ENCODE assay signal across 8 cellular contexts in the genomic region with DNA sequence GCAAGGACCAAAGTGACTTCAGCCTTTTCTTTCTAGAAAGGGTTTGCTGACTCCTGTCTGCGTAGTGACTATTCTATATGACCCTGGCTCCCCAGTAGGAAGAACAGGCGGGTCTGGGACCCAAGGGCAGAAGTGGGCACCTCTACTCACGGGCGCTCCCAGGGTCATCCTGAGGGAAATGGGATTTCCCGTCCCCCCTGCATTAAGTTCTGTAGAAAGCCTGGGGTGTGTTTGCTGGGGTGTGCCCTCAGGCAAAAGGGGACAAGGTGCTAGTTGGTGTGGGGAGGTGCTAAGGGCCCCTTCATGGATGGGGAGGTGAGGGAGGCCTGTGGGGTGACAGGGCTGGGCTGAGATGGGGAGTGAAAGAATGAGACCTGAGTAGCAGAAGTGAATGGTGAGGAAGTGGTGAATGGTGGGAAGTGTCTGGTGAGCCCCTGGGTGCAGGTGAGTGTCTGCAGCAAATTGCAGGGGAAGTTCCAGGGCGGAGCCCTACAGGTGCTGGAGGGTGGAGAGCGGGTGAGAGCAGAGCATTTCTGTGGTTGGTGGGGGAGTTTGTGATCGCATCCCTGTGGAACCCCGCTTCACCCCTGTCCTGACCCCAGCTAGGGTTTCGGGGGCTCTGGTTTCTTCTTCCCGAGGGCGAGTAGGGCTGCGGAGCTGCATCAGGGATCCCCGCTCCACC. TPM values are rescaled to one million over a fixed set of nuclear protein-coding genes. Genes with fewer than 3 reads are reported as not detected.
A peak's percentile ranks its signal among the peaks of the same experiment; 100 is the strongest.
DNase-seq lines count a peak whose midpoint lies in the region; ATAC-seq lines count a peak whose summit lies in the region.

No MANE protein-coding gene starts in this region.

- H3K27ac ChIP-seq in iPS-20b (ENCODE audit: low read length) (no peak overlapping the region), subcutaneous abdominal adipose tissue (ENCODE audit: low read depth, low read length) (no peak overlapping the region)

- ATAC-seq in activated CD4-positive, alpha-beta T cell treated with anti-CD3 and anti-CD28 coated beads for 36 hours: peak; percentile 10
- ATAC-seq in HG03354 (IDR thresholded peaks at IDR 0.05; ENCODE audit: poor library complexity, severe bottlenecking, unreplicated experiment) (peak; percentile 15), GM19328 (IDR thresholded peaks at IDR 0.05; ENCODE audit: unreplicated experiment) (no peak)
- peak; percentile 24 to 29 for ATAC-seq in activated T-cell treated with anti-CD3 and anti-CD28 coated beads, Interleukin-2, amount 50 U/mL, for 72 hours (replicated peaks in 1 of 2)

- POLR2A ChIA-PET in activated CD4-positive, alpha-beta T cell treated with anti-CD3 and anti-CD28 coated beads for 36 hours (lab: Charles Lee): interaction anchor here (0.6 kb wide), 1 partner anchor 68 kb away, joined by 3 read pairs; no protein-coding TSS in a partner anchor

- peaks cover 3% of the 10 kb centered on the region for H3K9me3 Mint-ChIP-seq in activated CD4-positive, alpha-beta T cell treated with anti-CD3 and anti-CD28 coated beads for 36 hours (ENCODE audit: low read depth)
- no peaks in the 10 kb centered on the region for H3K9me3 Mint-ChIP-seq in activated T-cell treated with anti-CD3 and anti-CD28 coated beads, Interleukin-2, amount 50 U/mL, for 72 hours

- H3K4me3 ChIP-seq in iPS-20b (ENCODE audit: low read length) (peak overlapping the region; percentile 82), subcutaneous abdominal adipose tissue (ENCODE audit: low read depth in 1 of 5, low read length in 5 of 5) (peak overlapping the region; percentile 22 to 75 (median 68))

- peak overlapping the region; percentile 43 for H3K27ac Mint-ChIP-seq in activated CD4-positive, alpha-beta T cell treated with anti-CD3 and anti-CD28 coated beads for 36 hours
- no peak overlapping the region for H3K27ac Mint-ChIP-seq in activated T-cell treated with anti-CD3 and anti-CD28 coated beads, Interleukin-2, amount 50 U/mL, for 72 hours

- H3K36me3 ChIP-seq in iPS-20b (ENCODE audit: insufficient read depth, low read depth, low read length): no peaks in the 10 kb centered on the region
- H3K36me3 ChIP-seq in subcutaneous abdominal adipose tissue (ENCODE audit: control insufficient read depth in 5 of 5, insufficient read depth in 5 of 5, low read length in 5 of 5): no peaks in the 10 kb centered on the region

- H3K4me3 Mint-ChIP-seq in activated CD4-positive, alpha-beta T cell treated with anti-CD3 and anti-CD28 coated beads for 36 hours: peak overlapping the region; percentile 75
- peak overlapping the region; percentile 89 to 94 for H3K4me3 Mint-ChIP-seq in activated T-cell treated with anti-CD3 and anti-CD28 coated beads, Interleukin-2, amount 50 U/mL, for 72 hours

- H3K4me1 Mint-ChIP-seq in activated CD4-positive, alpha-beta T cell treated with anti-CD3 and anti-CD28 coated beads for 36 hours: peaks cover 61% of the 10 kb centered on the region
- H3K4me1 Mint-ChIP-seq in activated T-cell treated with anti-CD3 and anti-CD28 coated beads, Interleukin-2, amount 50 U/mL, for 72 hours (ENCODE audit: low read depth): peaks cover 74% of the 10 kb centered on the region

- H3K9ac ChIP-seq in iPS-20b (ENCODE audit: low read depth, low read length): peak overlapping the region; percentile 62; the same call in 1 of the 2 replicates
- H3K9ac ChIP-seq in subcutaneous abdominal adipose tissue (ENCODE audit: low read length in 5 of 5): no peak overlapping the region

- H3K27me3 Mint-ChIP-seq in activated CD4-positive, alpha-beta T cell treated with anti-CD3 and anti-CD28 coated beads for 36 hours: peaks cover 31% of the 10 kb centered on the region
- peaks cover 54% of the 10 kb centered on the region for H3K27me3 Mint-ChIP-seq in activated T-cell treated with anti-CD3 and anti-CD28 coated beads, Interleukin-2, amount 50 U/mL, for 72 hours (ENCODE audit: low read depth)

- no peaks in the 10 kb centered on the region for H3K9me3 ChIP-seq in iPS-20b (ENCODE audit: insufficient read depth, low read depth, low read length)
- no peaks in the 10 kb centered on the region for H3K9me3 ChIP-seq in subcutaneous abdominal adipose tissue (ENCODE audit: control insufficient read depth in 5 of 5, low read length in 5 of 5)

- intact Hi-C loops in activated CD4-positive, alpha-beta T cell treated with anti-CD3 and anti-CD28 coated beads for 36 hours (cut with DNase I, micrococcal nuclease): loop anchor here (2.0 to 10.0 kb wide), 6 partner anchors 39 to 1451 kb away; partner anchors contain the start of genes NUP43 (in 1 of the 2), PLEKHG1 (in 1 of the 2), RMND1 (in 1 of the 2) and ULBP3 (in 1 of the 2)

- CTCF ChIA-PET in activated CD4-positive, alpha-beta T cell treated with anti-CD3 and anti-CD28 coated beads for 36 hours (lab: Charles Lee): interaction anchor here (0.6 to 1.2 kb wide), 3 partner anchors 10 to 821 kb away, joined by 3 to 4 read pairs (median 3); no protein-coding TSS in a partner anchor

- peaks cover 77% of the 10 kb centered on the region for H3K27me3 ChIP-seq in iPS-20b (ENCODE audit: insufficient read depth, low read length)
- H3K27me3 ChIP-seq in subcutaneous abdominal adipose tissue (ENCODE audit: control insufficient read depth in 5 of 5, insufficient read depth in 4 of 5, low read length in 5 of 5): peaks cover 3 to 32% (median 18%) of the 10 kb centered on the region in 5 donors

- DNase-seq in activated CD4-positive, alpha-beta T cell treated with anti-CD3 and anti-CD28 coated beads for 36 hours: peak; percentile 59
- no peak for DNase-seq in activated CD4-positive, alpha-beta T cell treated with anti-CD3 and anti-CD28 coated beads for 1 hour
- DNase-seq in activated T-cell treated with anti-CD3 and anti-CD28 coated beads, Interleukin-2, amount 50 U/mL, for 72 hours: peak; percentile 53 to 68
- DNase-seq in SW480 (ENCODE audit: low spot score): no peak

- H3K4me1 ChIP-seq in iPS-20b (ENCODE audit: insufficient read depth, low read length) (peaks cover 2% of the 10 kb centered on the region; the same call in 1 of the 2 replicates), subcutaneous abdominal adipose tissue (ENCODE audit: control insufficient read depth in 5 of 5, insufficient read depth in 5 of 5, low read length in 5 of 5) (peaks cover 0 to 18% (median 13%) of the 10 kb centered on the region in 5 donors)

- H3K36me3 Mint-ChIP-seq in activated CD4-positive, alpha-beta T cell treated with anti-CD3 and anti-CD28 coated beads for 36 hours (ENCODE audit: low read depth): peaks cover 2% of the 10 kb centered on the region
- no peaks in the 10 kb centered on the region for H3K36me3 Mint-ChIP-seq in activated T-cell treated with anti-CD3 and anti-CD28 coated beads, Interleukin-2, amount 50 U/mL, for 72 hours (ENCODE audit: insufficient read depth in 2 of 2)

RNA-seq across cellular contexts. Expression of gene RAET1L, which starts 21.1 kb away (rescaled TPM):
- not detected for total RNA-seq in activated CD4-positive, alpha-beta T cell treated with anti-CD3 and anti-CD28 coated beads for 36 hours
- total RNA-seq in activated T-cell treated with anti-CD3 and anti-CD28 coated beads, Interleukin-2, amount 50 U/mL, for 72 hours: not detected

RNA-seq across cellular contexts. Expression of gene ULBP1, which starts 40.5 kb away (rescaled TPM):
- total RNA-seq in activated CD4-positive, alpha-beta T cell treated with anti-CD3 and anti-CD28 coated beads for 36 hours: 1 to 10 TPM; 2.7 to 5.0 TPM
- 10 to 100 TPM in 1 of 2 donors, 1 to 10 TPM in 1; 9.4 to 12.4 TPM for total RNA-seq in activated T-cell treated with anti-CD3 and anti-CD28 coated beads, Interleukin-2, amount 50 U/mL, for 72 hours

Comparison
In these comparisons a context has a peak if more than half of its experiments do, and no peak if none do; other contexts are left out.
1. DNase-seq: peak in activated CD4-positive, alpha-beta T cell treated with anti-CD3 and anti-CD28 coated beads for 36 hours (single experiment) and activated T-cell treated with anti-CD3 and anti-CD28 coated beads, Interleukin-2, amount 50 U/mL, for 72 hours (2 of 2); none in activated CD4-positive, alpha-beta T cell treated with anti-CD3 and anti-CD28 coated beads for 1 hour (single experiment) and SW480 (single experiment).